18 cellular contexts compared by ENCODE assay signal in the genomic region with DNA sequence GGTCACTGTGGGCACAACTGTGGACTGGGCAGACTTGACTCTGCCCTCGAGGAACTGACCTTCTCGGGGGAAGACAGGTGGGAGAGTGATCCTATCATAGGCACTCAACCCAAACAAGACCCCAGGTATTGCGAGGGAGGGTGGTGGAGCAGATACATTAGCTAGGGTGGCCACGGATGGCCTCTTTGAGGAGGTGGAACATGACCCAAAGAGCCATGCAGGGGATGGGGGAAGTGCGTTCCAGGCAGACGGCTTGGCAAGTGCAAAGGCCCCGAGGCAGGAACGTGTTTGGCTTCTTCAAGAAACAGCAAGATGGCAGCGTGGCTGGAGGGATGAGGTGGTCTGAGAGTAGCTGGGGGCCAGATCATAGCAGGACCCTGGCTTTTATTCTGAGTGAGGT.
DNase-seq lines count a peak whose midpoint lies in the region; ATAC-seq and TF ChIP-seq lines count a peak whose summit lies in the region.
"Had no signal": no experiment of that assay in that cellular context is flagged by ENCODE, and none has a peak within 500 bp of the region (broad histone marks: within the 10 kb centered on the region; RNA-seq: fewer than 3 reads in every experiment).

No MANE protein-coding gene starts in this region.

- H3K36me3 Mint-ChIP-seq in natural killer cell treated with Interleukin-12 subunit alpha and Interleukin-12 subunit beta and Interleukin-15 and Interleukin-18, amount 100 ng/mL, for 72 hours = no peaks in the 10 kb centered on the region
- peaks cover under 1% of the 10 kb centered on the region for H3K36me3 Mint-ChIP-seq in natural killer cell
- peaks cover 10% of the 10 kb centered on the region for H3K36me3 Mint-ChIP-seq in central memory CD8-positive, alpha-beta T cell (ENCODE audit: insufficient read depth)

- H4K91ac ChIP-seq in trophoblast cell (ENCODE audit: low read depth, low read length) = peak overlapping the region; percentile 11

- H3K9me3 Mint-ChIP-seq in natural killer cell treated with Interleukin-12 subunit alpha and Interleukin-12 subunit beta and Interleukin-15 and Interleukin-18, amount 100 ng/mL, for 72 hours = no peaks in the 10 kb centered on the region
- H3K9me3 Mint-ChIP-seq in natural killer cell = no peaks in the 10 kb centered on the region
- no peaks in the 10 kb centered on the region for H3K9me3 Mint-ChIP-seq in central memory CD8-positive, alpha-beta T cell
- H3K9me3 Mint-ChIP-seq: H9 had no signal

- H3K27me3 Mint-ChIP-seq in natural killer cell treated with Interleukin-12 subunit alpha and Interleukin-12 subunit beta and Interleukin-15 and Interleukin-18, amount 100 ng/mL, for 72 hours = no peaks in the 10 kb centered on the region
- no peaks in the 10 kb centered on the region for H3K27me3 Mint-ChIP-seq in natural killer cell (ENCODE audit: low read depth in 2 of 2)
- no peaks in the 10 kb centered on the region for H3K27me3 Mint-ChIP-seq in central memory CD8-positive, alpha-beta T cell

- no peak overlapping the region for H2AFZ ChIP-seq in trophoblast cell (ENCODE audit: insufficient read depth, low read length, poor library complexity)

- H2AK5ac ChIP-seq in trophoblast cell (ENCODE audit: low read length) = no peak overlapping the region

- no peak overlapping the region for H3K4me3 ChIP-seq in trophoblast cell (ENCODE audit: low read depth, low read length)
- H3K4me3 ChIP-seq in aorta (ENCODE audit: low read length in 2 of 2) = no peak overlapping the region
- no peak overlapping the region for H3K4me3 ChIP-seq in mucosa of descending colon
- H3K4me3 ChIP-seq: SJSA1 had no signal

- no peak for ATAC-seq in natural killer cell treated with Interleukin-12 subunit alpha and Interleukin-12 subunit beta and Interleukin-15 and Interleukin-18, amount 100 ng/mL, for 72 hours
- no peak for ATAC-seq in natural killer cell
- no peak for ATAC-seq in central memory CD8-positive, alpha-beta T cell (replicated peaks; ENCODE audit: extremely low read depth, poor library complexity, severe bottlenecking)
- ATAC-seq in aorta (ENCODE audit: low FRiP score) = no peak
- ATAC-seq in mucosa of descending colon = no peak
- ATAC-seq: Right ventricle myocardium inferior had no signal

- H3K4me1 ChIP-seq in trophoblast cell (ENCODE audit: control insufficient read depth in 1 of 2, insufficient read depth in 2 of 2, low read length in 2 of 2) (peaks cover 3 to 6% of the 10 kb centered on the region in 2 experiments), aorta (ENCODE audit: control insufficient read depth in 1 of 2, insufficient read depth in 2 of 2, low read length in 2 of 2) (no peaks in the 10 kb centered on the region), mucosa of descending colon (ENCODE audit: low read depth) (no peaks in the 10 kb centered on the region)
- H3K4me1 ChIP-seq: SJSA1 had no signal

- H3K14ac ChIP-seq in trophoblast cell (ENCODE audit: low read length) = no peak overlapping the region

- no peak overlapping the region for H3K18ac ChIP-seq in trophoblast cell (ENCODE audit: low read length)

- no peaks in the 10 kb centered on the region for H3K79me2 ChIP-seq in trophoblast cell (ENCODE audit: control insufficient read depth, insufficient read depth, low read length, poor library complexity)

- no peak overlapping the region for H3K4me3 Mint-ChIP-seq in natural killer cell treated with Interleukin-12 subunit alpha and Interleukin-12 subunit beta and Interleukin-15 and Interleukin-18, amount 100 ng/mL, for 72 hours
- no peak overlapping the region for H3K4me3 Mint-ChIP-seq in natural killer cell
- H3K4me3 Mint-ChIP-seq in central memory CD8-positive, alpha-beta T cell = no peak overlapping the region
- H3K4me3 Mint-ChIP-seq: H9 had no signal

- no peaks in the 10 kb centered on the region for H3K27me3 ChIP-seq in trophoblast cell (ENCODE audit: insufficient read depth, low read length)
- no peaks in the 10 kb centered on the region for H3K27me3 ChIP-seq in aorta (ENCODE audit: control insufficient read depth in 1 of 2, insufficient read depth in 2 of 2, low read length in 1 of 2)
- H3K27me3 ChIP-seq: SJSA1 had no signal

- no peak overlapping the region for H2BK5ac ChIP-seq in trophoblast cell (ENCODE audit: low read depth, low read length, poor library complexity)

- H3K27ac Mint-ChIP-seq in natural killer cell treated with Interleukin-12 subunit alpha and Interleukin-12 subunit beta and Interleukin-15 and Interleukin-18, amount 100 ng/mL, for 72 hours = peak overlapping the region; percentile 46 to 56
- peak overlapping the region in 1 of 2 donors; percentile 66 for H3K27ac Mint-ChIP-seq in natural killer cell
- H3K27ac Mint-ChIP-seq in central memory CD8-positive, alpha-beta T cell (ENCODE audit: low read depth) = peak overlapping the region; percentile 79
- H3K27ac Mint-ChIP-seq: H9 had no signal

- no CpG with 5 or more reads among the region's 9 CpGs for WGBS in trophoblast cell (ENCODE audit: extremely low coverage, insufficient coverage, insufficient read length)
- WGBS in aorta, 2 donors = 94% methylated on average over 9 of the region's 9 CpGs

- H4K8ac ChIP-seq in trophoblast cell (ENCODE audit: low read depth, low read length) = no peak overlapping the region

- no peak overlapping the region for H3K4ac ChIP-seq in trophoblast cell (ENCODE audit: low read depth, low read length)

- H3K79me1 ChIP-seq in trophoblast cell (ENCODE audit: low read length) = peaks cover 3% of the 10 kb centered on the region

- no peak for DNase-seq in natural killer cell treated with Interleukin-12 subunit alpha and Interleukin-12 subunit beta and Interleukin-15 and Interleukin-18, amount 100 ng/mL, for 72 hours (ENCODE audit: low spot score)
- DNase-seq in natural killer cell (no peak), trophoblast cell (no peak), aorta (peak; percentile 21 to 53), NK-92 (lab: John Stamatoyannopoulos, UW; ENCODE audit: unreplicated experiment) (no peak), mucosa of descending colon (no peak), NCI-H1092 (lab: John Stamatoyannopoulos, UW) (no peak)
- DNase-seq in central memory CD8-positive, alpha-beta T cell (ENCODE audit: low spot score in 2 of 2) = no peak
- DNase-seq: H9, NCI-H1105 treated with DMSO at 0.1 percent for 48 hours, NCI-H2029 treated with DMSO at 0.1 percent for 48 hours, NCI-H226, NCI-H524, OCI-M1 had no signal

- H3K9ac ChIP-seq in trophoblast cell (ENCODE audit: low read length) = no peak overlapping the region
- H3K9ac ChIP-seq: KMS-11 had no signal

- no peak overlapping the region for H2BK120ac ChIP-seq in trophoblast cell (ENCODE audit: insufficient read depth, low read length, poor library complexity)

- intact Hi-C loops in natural killer cell (cut with micrococcal nuclease) = no loop called here
- intact Hi-C loops in aorta (cut with DNase I) = loop anchor here in 1 of 2 donors (5.0 kb wide), 1 partner anchor 222 kb away; no protein-coding TSS in a partner anchor
- intact Hi-C loops in mucosa of descending colon (cut with DNase I, micrococcal nuclease) = loop anchor here (5.0 to 10.0 kb wide), 2 partner anchors 222 to 430 kb away; partner anchors contain the start of gene SALL4 (in 1 of the 2)

- H3K9me3 ChIP-seq in trophoblast cell (ENCODE audit: insufficient read depth, low read depth, low read length) = no peaks in the 10 kb centered on the region
- no peaks in the 10 kb centered on the region for H3K9me3 ChIP-seq in aorta (ENCODE audit: control insufficient read depth, low read length)
- H3K9me3 ChIP-seq in mucosa of descending colon = no peaks in the 10 kb centered on the region
- H3K9me3 ChIP-seq: SJSA1 had no signal

- no peak overlapping the region for H3K4me2 ChIP-seq in trophoblast cell (ENCODE audit: low read length)
- H3K4me2 ChIP-seq: KMS-11 had no signal

- no peak for TF ChIP-seq CTCF in natural killer cell (IDR thresholded peaks at IDR 0.05)
- TF ChIP-seq CTCF in mucosa of descending colon (IDR thresholded peaks at IDR 0.05) = no peak

- H3K27ac ChIP-seq in trophoblast cell (ENCODE audit: low read depth, low read length) (no peak overlapping the region), aorta (ENCODE audit: low read depth in 1 of 2, low read length in 2 of 2) (no peak overlapping the region)
- H3K27ac ChIP-seq: C4-2B, KMS-11, SJSA1 had no signal

- H3K36me3 ChIP-seq in trophoblast cell (ENCODE audit: control insufficient read depth in 1 of 2, insufficient read depth in 2 of 2, low read length in 2 of 2) = no peaks in the 10 kb centered on the region
- H3K36me3 ChIP-seq in aorta (ENCODE audit: control insufficient read depth in 1 of 2, insufficient read depth in 2 of 2, low read length in 1 of 2) = no peaks in the 10 kb centered on the region
- H3K36me3 ChIP-seq in mucosa of descending colon (ENCODE audit: low read depth) = no peaks in the 10 kb centered on the region
- H3K36me3 ChIP-seq: SJSA1 had no signal

- H3K4me1 Mint-ChIP-seq in natural killer cell treated with Interleukin-12 subunit alpha and Interleukin-12 subunit beta and Interleukin-15 and Interleukin-18, amount 100 ng/mL, for 72 hours (ENCODE audit: low read depth in 2 of 2) = peaks cover 31 to 40% of the 10 kb centered on the region in 2 donors
- H3K4me1 Mint-ChIP-seq in natural killer cell = peaks cover 10 to 14% of the 10 kb centered on the region in 2 donors
- peaks cover 14% of the 10 kb centered on the region for H3K4me1 Mint-ChIP-seq in central memory CD8-positive, alpha-beta T cell

- H4K12ac ChIP-seq in trophoblast cell (ENCODE audit: low read depth, low read length) = no peak overlapping the region

- no peak overlapping the region for H3K23ac ChIP-seq in trophoblast cell (ENCODE audit: low read length)

- no peak overlapping the region for H2BK12ac ChIP-seq in trophoblast cell (ENCODE audit: low read length)

Comparison
In these comparisons a context has a peak if more than half of its experiments do, and no peak if none do; other contexts are left out.
1. DNase-seq: peak in aorta (2 of 2); none in natural killer cell treated with Interleukin-12 subunit alpha and Interleukin-12 subunit beta and Interleukin-15 and Interleukin-18, amount 100 ng/mL, for 72 hours (single experiment), natural killer cell (single experiment), central memory CD8-positive, alpha-beta T cell (0 of 2), trophoblast cell (0 of 2), NK-92 (single experiment), mucosa of descending colon (0 of 3) and NCI-H1092 (single experiment).